ENCODE assay signal across 1 cellular context in the genomic region with DNA sequence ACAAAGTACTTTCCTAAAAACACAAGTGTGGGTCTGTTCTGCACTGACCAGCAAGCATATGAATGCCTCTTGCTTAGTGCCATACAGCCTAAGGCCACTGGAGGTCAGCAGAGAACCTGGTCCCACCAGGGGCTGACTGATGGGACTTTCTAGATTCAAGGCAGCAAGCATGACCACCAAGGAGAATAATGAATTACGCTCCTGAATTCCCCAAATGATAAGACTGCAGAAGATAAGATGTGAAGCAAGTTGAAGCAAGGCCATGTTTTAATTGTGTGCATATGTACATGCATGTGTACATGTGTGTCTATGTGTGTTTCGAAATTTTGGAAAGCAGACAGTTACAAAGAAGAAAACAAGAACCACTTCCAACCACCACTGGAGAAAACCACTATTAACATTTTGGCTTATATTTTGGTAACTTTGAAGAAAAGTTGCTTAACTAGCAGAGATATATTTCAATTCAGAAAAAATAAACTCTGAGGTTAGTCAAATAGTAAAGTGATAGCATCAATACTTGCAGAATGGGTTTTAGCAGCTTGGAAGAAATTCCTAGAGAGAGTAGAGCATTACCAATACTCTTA.
TF ChIP-seq lines count a peak whose summit lies in the region.

No MANE protein-coding gene starts in this region.

TF ChIP-seq in IMR-90, 13 proteins besides CTCF, POLR2A, EP300 and RAD21 (continued from another document):
- TF ChIP-seq, protein P1, sequence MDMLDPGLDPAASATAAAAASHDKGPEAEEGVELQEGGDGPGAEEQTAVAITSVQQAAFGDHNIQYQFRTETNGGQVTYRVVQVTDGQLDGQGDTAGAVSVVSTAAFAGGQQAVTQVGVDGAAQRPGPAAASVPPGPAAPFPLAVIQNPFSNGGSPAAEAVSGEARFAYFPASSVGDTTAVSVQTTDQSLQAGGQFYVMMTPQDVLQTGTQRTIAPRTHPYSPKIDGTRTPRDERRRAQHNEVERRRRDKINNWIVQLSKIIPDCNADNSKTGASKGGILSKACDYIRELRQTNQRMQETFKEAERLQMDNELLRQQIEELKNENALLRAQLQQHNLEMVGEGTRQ (IDR thresholded peaks at IDR 0.05; ENCODE audit: low read depth, low read length) = no peak
- TF ChIP-seq BHLHE40 (IDR thresholded peaks at IDR 0.05; ENCODE audit: low read depth, low read length) = no peak
- 0 out of 2 replicates have a peak, but pooled peaks have one; percentile 25 for TF ChIP-seq CEBPB (IDR thresholded peaks at IDR 0.05; ENCODE audit: low read depth, low read length)
- no peak for TF ChIP-seq CHD1 (IDR thresholded peaks at IDR 0.05; ENCODE audit: low read depth, low read length)
- TF ChIP-seq FOS (IDR thresholded peaks at IDR 0.05; ENCODE audit: low read depth, low read length) = no peak
- TF ChIP-seq MXI1 (IDR thresholded peaks at IDR 0.05; ENCODE audit: borderline replicate concordance, low read depth, low read length) = no peak
- TF ChIP-seq SMC3 (IDR thresholded peaks at IDR 0.05; ENCODE audit: low read depth, low read length) = peak; percentile 93
- TF ChIP-seq NFE2L2 (IDR thresholded peaks at IDR 0.05; ENCODE audit: low read depth, low read length) = no peak
- no peak for TF ChIP-seq MAZ (IDR thresholded peaks at IDR 0.05; ENCODE audit: borderline replicate concordance, low read depth, low read length)
- no peak for TF ChIP-seq RCOR1 (IDR thresholded peaks at IDR 0.05; ENCODE audit: insufficient replicate concordance, low read length)
- TF ChIP-seq RFX5 (IDR thresholded peaks at IDR 0.05; ENCODE audit: low read depth, low read length) = no peak
- TF ChIP-seq MAFK (IDR thresholded peaks at IDR 0.05; ENCODE audit: low read depth, low read length) = no peak
TF ChIP-seq in IMR-90: peak in this region for 2.
